ENCODE assay signal across 20 cellular contexts in genomic region chr3:32910954-32911353, GRCh38. TPM values are rescaled to one million over a fixed set of nuclear protein-coding genes. Genes with fewer than 3 reads are reported as not detected.
A peak's percentile ranks its signal among the peaks of the same experiment; 100 is the strongest.
DNase-seq lines count a peak whose midpoint lies in the region; ATAC-seq, FAIRE-seq and TF ChIP-seq lines count a peak whose summit lies in the region.
"Had no signal": no experiment of that assay in that cellular context is flagged by ENCODE, and none has a peak within 500 bp of the region (broad histone marks: within the 10 kb centered on the region; RNA-seq: fewer than 3 reads in every experiment).

No MANE protein-coding gene starts in this region.

- H3K4me3 ChIP-seq in KMS-11 (IDR thresholded peaks at IDR 0.05; ENCODE audit: insufficient read depth, low read depth, low read length), result no peak overlapping the region
- H3K4me3 ChIP-seq in keratinocyte (ENCODE audit: control insufficient read depth in 2 of 3, extremely low read depth in 1 of 3, insufficient read depth in 2 of 3, low read depth in 1 of 3, low read length in 3 of 3), result no peak overlapping the region
- no peak overlapping the region for H3K4me3 ChIP-seq in heart right ventricle
- H3K4me3 ChIP-seq: GM23338, MG63 had no signal

- H3K36me3 ChIP-seq in KMS-11 (ENCODE audit: insufficient read depth) (no peaks in the 10 kb centered on the region), keratinocyte (ENCODE audit: control insufficient read depth in 2 of 2, extremely low read depth in 1 of 2, insufficient read depth in 2 of 2, low read length in 2 of 2) (no peaks in the 10 kb centered on the region), heart right ventricle (no peaks in the 10 kb centered on the region)
- H3K36me3 ChIP-seq: MG63 had no signal

- H4K20me1 ChIP-seq in KMS-11 (ENCODE audit: insufficient read depth), result no peaks in the 10 kb centered on the region
- H4K20me1 ChIP-seq in keratinocyte (ENCODE audit: control insufficient read depth, extremely low read depth, insufficient read depth, low read length), result no peaks in the 10 kb centered on the region

- no peaks in the 10 kb centered on the region for H3K27me3 ChIP-seq in KMS-11 (ENCODE audit: insufficient read depth, low read depth)
- no peaks in the 10 kb centered on the region for H3K27me3 ChIP-seq in keratinocyte (ENCODE audit: control insufficient read depth, extremely low read depth, insufficient read depth, low read length)
- no peaks in the 10 kb centered on the region for H3K27me3 ChIP-seq in heart right ventricle
- no peaks in the 10 kb centered on the region for H3K27me3 ChIP-seq in CD4-positive, alpha-beta T cell (ENCODE audit: control insufficient read depth, insufficient read depth, low read length)
- H3K27me3 ChIP-seq: MG63 had no signal

- POLR2A ChIA-PET in CD4-positive, alpha-beta T cell (lab: Charles Lee), result no interaction called here

- DNase-seq in EL, result peak; percentile 18
- DNase-seq in fibroblast of gingiva (ENCODE audit: low read depth), result peak; percentile 80
- DNase-seq in keratinocyte (ENCODE audit: low read depth, low spot score), result no peak
- DNase-seq in immature natural killer cell, result no peak
- DNase-seq in heart right ventricle, result no peak
- no peak for DNase-seq in AG08396 (ENCODE audit: low spot score)
- DNase-seq in CD4-positive, alpha-beta T cell, result no peak
- DNase-seq: C1 segment of cervical spinal cord, Karpas-422, MG63, NCI-H1092, NCI-H226, NCI-H524 treated with DMSO at 0.1 percent for 48 hours, SK-N-SH, T-cell had no signal

- no peaks in the 10 kb centered on the region for H3K9me3 Mint-ChIP-seq in immature natural killer cell
- no peaks in the 10 kb centered on the region for H3K9me3 Mint-ChIP-seq in CD4-positive, alpha-beta T cell
- H3K9me3 Mint-ChIP-seq: T-cell had no signal

- peaks cover 0 to 1% (median 0%) of the 10 kb centered on the region in 3 donors for H3K27me3 Mint-ChIP-seq in immature natural killer cell (ENCODE audit: low read depth in 3 of 3)
- no peaks in the 10 kb centered on the region for H3K27me3 Mint-ChIP-seq in CD4-positive, alpha-beta T cell
- H3K27me3 Mint-ChIP-seq: T-cell had no signal

- no peak overlapping the region for H3K27ac ChIP-seq in KMS-11
- H3K27ac ChIP-seq in keratinocyte (ENCODE audit: control insufficient read depth, insufficient read depth, low read length), result no peak overlapping the region
- H3K27ac ChIP-seq in heart right ventricle, result no peak overlapping the region
- no peak overlapping the region for H3K27ac ChIP-seq in CD4-positive, alpha-beta T cell (ENCODE audit: low read depth, low read length)

- H3K27ac Mint-ChIP-seq in immature natural killer cell, result no peak overlapping the region
- no peak overlapping the region for H3K27ac Mint-ChIP-seq in CD4-positive, alpha-beta T cell
- H3K27ac Mint-ChIP-seq: GM23338 had no signal

- dilution Hi-C loops in keratinocyte (cut with MboI; ENCODE audit: extremely low pct_ligation_motif_present, low sequenced_read_pairs), result no loop called here

- H3K4me1 ChIP-seq in KMS-11 (ENCODE audit: low read depth, poor library complexity, severe bottlenecking), result peaks cover 11% of the 10 kb centered on the region
- H3K4me1 ChIP-seq in keratinocyte (ENCODE audit: control insufficient read depth, extremely low read depth, insufficient read depth, low read length), result peaks cover 11% of the 10 kb centered on the region
- no peaks in the 10 kb centered on the region for H3K4me1 ChIP-seq in heart right ventricle

- no peaks in the 10 kb centered on the region for H3K9me1 ChIP-seq in keratinocyte (ENCODE audit: control insufficient read depth, extremely low read depth, insufficient read depth, low read length)

- peak; percentile 23 for FAIRE-seq in keratinocyte (lab: Jason Lieb, UNC)

- intact Hi-C loops in heart right ventricle (cut with DNase I), result no loop called here
- intact Hi-C loops in CD4-positive, alpha-beta T cell (cut with DNase I, micrococcal nuclease), result no loop called here

- CTCF ChIA-PET in CD4-positive, alpha-beta T cell (lab: Charles Lee), result no interaction called here

- WGBS in heart right ventricle, 2 donors, result 94 to 95% methylated on average over 2 of the region's 2 CpGs

- H2AFZ ChIP-seq in KMS-11 (ENCODE audit: low read depth) (no peak overlapping the region), keratinocyte (ENCODE audit: control insufficient read depth, low read length) (no peak overlapping the region)
- H2AFZ ChIP-seq: GM23338 had no signal

- H3K9me3 ChIP-seq in keratinocyte (ENCODE audit: control insufficient read depth, low read depth, low read length) (no peaks in the 10 kb centered on the region), heart right ventricle (no peaks in the 10 kb centered on the region)
- H3K9me3 ChIP-seq in CD4-positive, alpha-beta T cell (ENCODE audit: control insufficient read depth, low read length), result no peaks in the 10 kb centered on the region
- H3K9me3 ChIP-seq: MG63, SK-N-SH had no signal

- H3K4me2 ChIP-seq in KMS-11 (peak overlapping the region; percentile 39; the same call in 1 of the 2 replicates), keratinocyte (ENCODE audit: control insufficient read depth, extremely low read depth, insufficient read depth, low read depth, low read length) (no peak overlapping the region)
- H3K4me2 ChIP-seq: GM23338, SK-N-SH had no signal

- ATAC-seq in heart right ventricle, result no peak
- no peak for ATAC-seq in CD4-positive, alpha-beta T cell (ENCODE audit: poor library complexity)
- ATAC-seq: GM23338, Panc1, Right ventricle myocardium inferior, T-cell had no signal

- H3K4me3 Mint-ChIP-seq in immature natural killer cell, result no peak overlapping the region
- H3K4me3 Mint-ChIP-seq in CD4-positive, alpha-beta T cell, result no peak overlapping the region
- H3K4me3 Mint-ChIP-seq: GM23338, T-cell had no signal

- H3K79me2 ChIP-seq in KMS-11 (ENCODE audit: insufficient read depth, low read depth) (no peaks in the 10 kb centered on the region), keratinocyte (ENCODE audit: control insufficient read depth, insufficient read depth, low read length) (no peaks in the 10 kb centered on the region)

- TF ChIP-seq CTCF in KMS-11 (conservative IDR thresholded peaks at IDR 0.05; ENCODE audit: low read depth, low read length) (no peak), keratinocyte (optimal IDR thresholded peaks at IDR 0.05 in 1 of 3, IDR thresholded peaks at IDR 0.05 in 1 of 3, conservative IDR thresholded peaks at IDR 0.05 in 1 of 3; ENCODE audit: extremely low read depth in 1 of 3, insufficient read depth in 2 of 3, low read length in 3 of 3) (no peak), heart right ventricle (IDR thresholded peaks at IDR 0.05) (no peak)
- no peak for TF ChIP-seq CTCF in CD4-positive, alpha-beta T cell (IDR thresholded peaks at IDR 0.05)

- no peaks in the 10 kb centered on the region for H3K36me3 Mint-ChIP-seq in immature natural killer cell
- no peaks in the 10 kb centered on the region for H3K36me3 Mint-ChIP-seq in CD4-positive, alpha-beta T cell (ENCODE audit: low read depth)
- H3K36me3 Mint-ChIP-seq: T-cell had no signal

- H3K4me1 Mint-ChIP-seq in immature natural killer cell, result no peaks in the 10 kb centered on the region
- H3K4me1 Mint-ChIP-seq in CD4-positive, alpha-beta T cell (ENCODE audit: low read depth), result peaks cover 12% of the 10 kb centered on the region
- H3K4me1 Mint-ChIP-seq: GM23338 had no signal

- no peak overlapping the region for H3K9ac ChIP-seq in KMS-11
- no peak overlapping the region for H3K9ac ChIP-seq in keratinocyte (ENCODE audit: control insufficient read depth, extremely low read depth, insufficient read depth, low read length)
- H3K9ac ChIP-seq: SK-N-SH had no signal

RNA-seq across cellular contexts. Expression of gene CCR4, which starts 40.5 kb away (rescaled TPM):
- polyA plus RNA-seq in keratinocyte (0.01 TPM in 1 of 3 replicates, not detected in the others), immature natural killer cell (under 1 TPM in 1 of 3 donors, not detected in 2; 0.08 TPM), heart right ventricle (under 1 TPM in 1 of 2 donors, not detected in 1; 0.01 TPM)
- not detected for polyA plus RNA-seq in keratinocyte (2011; ENCODE audit: low read depth)
- polyA plus RNA-seq in keratinocyte (2011; cell fraction: cytosol; rRNA removed), result not detected in 2 replicates
- polyA plus RNA-seq in keratinocyte (2011; cell fraction: nucleus; rRNA removed), result not detected in 2 replicates
- polyA plus RNA-seq in keratinocyte (2012; ENCODE audit: low replicate concordance), result not detected in 2 replicates
- not detected in 3 replicates for polyA minus RNA-seq in keratinocyte
- not detected for polyA minus RNA-seq in keratinocyte (2011; cell fraction: cytosol; rRNA and poly(A)+ RNA removed)
- not detected in 2 replicates for polyA minus RNA-seq in keratinocyte (2011; cell fraction: nucleus; rRNA and poly(A)+ RNA removed)
- total RNA-seq in heart right ventricle, result 1 to 10 TPM in 1 of 10 donors, under 1 TPM in 5, not detected in 4; 0.11 to 1.2 (median 0.12) TPM
- total RNA-seq in CD4-positive, alpha-beta T cell, result 10 to 100 TPM; 76.2 to 80.1 TPM
- polyA plus RNA-seq: AG04450, SK-N-SH had no signal

Comparison
In these comparisons a context has a peak if more than half of its experiments do, and no peak if none do; other contexts are left out.
1. DNase-seq: peak in EL (single experiment) and fibroblast of gingiva (single experiment); none in keratinocyte (single experiment), immature natural killer cell (0 of 3), heart right ventricle (0 of 2), AG08396 (single experiment) and CD4-positive, alpha-beta T cell (0 of 10).